Comparison of ENCODE assay signal across 9 cellular contexts in the genomic region with DNA sequence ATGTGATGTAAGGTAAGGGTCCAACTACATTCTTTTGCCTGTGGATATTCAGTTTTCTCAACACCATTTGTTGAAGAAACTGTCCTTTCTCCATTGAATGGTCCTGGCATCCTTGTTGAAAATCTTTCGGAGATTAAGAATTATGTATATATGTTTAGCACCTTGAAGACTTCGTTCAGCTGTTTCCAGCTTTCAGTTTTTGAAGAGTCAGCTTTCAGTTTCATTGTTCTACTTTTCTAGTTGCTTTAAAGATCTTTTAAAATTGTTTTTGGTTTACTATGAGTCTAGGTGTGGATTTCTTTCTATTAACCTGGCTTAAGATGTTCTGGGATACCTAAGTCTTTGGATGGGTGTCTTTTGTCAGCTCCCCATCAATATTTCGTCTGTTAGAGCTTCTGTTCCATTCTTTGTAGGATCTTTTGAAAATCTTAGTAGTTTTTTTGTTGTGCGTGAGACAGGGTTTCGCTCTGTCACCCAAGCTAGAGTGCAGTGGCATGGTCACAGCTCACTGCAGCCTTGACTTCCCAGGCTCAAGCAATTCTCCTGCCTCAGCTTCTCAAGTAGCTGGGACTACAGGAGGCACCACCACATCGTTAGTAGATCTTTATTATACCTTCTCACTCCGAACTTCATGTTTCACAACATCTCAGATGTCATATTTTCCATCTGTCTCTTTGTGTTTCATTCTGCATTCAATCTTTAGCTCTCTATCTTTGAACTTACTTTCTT.
DNase-seq lines count a peak whose midpoint lies in the region; ATAC-seq lines count a peak whose summit lies in the region.
"Had no signal": no experiment of that assay in that cellular context is flagged by ENCODE, and none has a peak within 500 bp of the region (broad histone marks: within the 10 kb centered on the region; RNA-seq: fewer than 3 reads in every experiment).

No MANE protein-coding gene starts in this region.

- H3K79me2 ChIP-seq in ACC112 (ENCODE audit: control insufficient read depth, insufficient read depth, low read length, unreplicated experiment): no peaks in the 10 kb centered on the region

- H3K4me1 ChIP-seq in ACC112 (ENCODE audit: control insufficient read depth, insufficient read depth, low read length, unreplicated experiment): no peaks in the 10 kb centered on the region

- H3K36me3 ChIP-seq in ACC112 (ENCODE audit: insufficient read depth, low read length): no peaks in the 10 kb centered on the region

- no peaks in the 10 kb centered on the region for H3K36me3 Mint-ChIP-seq in activated T-cell treated with anti-CD3 and anti-CD28 coated beads, Interleukin-2, amount 50 U/mL, for 72 hours (ENCODE audit: insufficient read depth in 2 of 2)

- peak overlapping the region; percentile 89 for H3K27ac Mint-ChIP-seq in activated T-cell treated with anti-CD3 and anti-CD28 coated beads, Interleukin-2, amount 50 U/mL, for 72 hours

- DNase-seq in activated T-cell treated with anti-CD3 and anti-CD28 coated beads, Interleukin-2, amount 50 U/mL, for 72 hours: peak; percentile 23 to 40
- DNase-seq in UCSD-AML1 (lab: John Stamatoyannopoulos, UW; ENCODE audit: unreplicated experiment): no peak
- DNase-seq in AG08396 (ENCODE audit: low spot score): no peak
- DNase-seq in globus pallidus (ENCODE audit: low spot score): no peak
- no peak for DNase-seq in NCI-H2081 treated with DMSO at 0.1 percent for 48 hours (lab: John Stamatoyannopoulos, UW)
- DNase-seq: C1 segment of cervical spinal cord had no signal

- H3K27me3 Mint-ChIP-seq in activated T-cell treated with anti-CD3 and anti-CD28 coated beads, Interleukin-2, amount 50 U/mL, for 72 hours (ENCODE audit: low read depth): no peaks in the 10 kb centered on the region

- H3K4me1 Mint-ChIP-seq in activated T-cell treated with anti-CD3 and anti-CD28 coated beads, Interleukin-2, amount 50 U/mL, for 72 hours (ENCODE audit: low read depth): peaks cover 61% of the 10 kb centered on the region

- no peak overlapping the region for H3K4me3 ChIP-seq in ACC112 (ENCODE audit: low read depth, low read length)

- peak overlapping the region; percentile 64 for H2AFZ ChIP-seq in ACC112 (ENCODE audit: low read length, unreplicated experiment)

- no peak overlapping the region for H3K27ac ChIP-seq in ACC112 (ENCODE audit: low read depth, low read length)

- peak overlapping the region; percentile 79 to 90 for H3K4me3 Mint-ChIP-seq in activated T-cell treated with anti-CD3 and anti-CD28 coated beads, Interleukin-2, amount 50 U/mL, for 72 hours

- ATAC-seq in GM19351 (IDR thresholded peaks at IDR 0.05; ENCODE audit: unreplicated experiment) (peak; percentile 45), HG03066 (IDR thresholded peaks at IDR 0.05; ENCODE audit: low read depth, unreplicated experiment) (peak; percentile 50)
- peak; percentile 25 to 37 for ATAC-seq in activated T-cell treated with anti-CD3 and anti-CD28 coated beads, Interleukin-2, amount 50 U/mL, for 72 hours (replicated peaks in 1 of 2)

- no peaks in the 10 kb centered on the region for H3K27me3 ChIP-seq in ACC112 (ENCODE audit: insufficient read depth, low read length)

- no peaks in the 10 kb centered on the region for H3K9me3 Mint-ChIP-seq in activated T-cell treated with anti-CD3 and anti-CD28 coated beads, Interleukin-2, amount 50 U/mL, for 72 hours

Comparison
In these comparisons a context has a peak if more than half of its experiments do, and no peak if none do; other contexts are left out.
1. DNase-seq: peak in activated T-cell treated with anti-CD3 and anti-CD28 coated beads, Interleukin-2, amount 50 U/mL, for 72 hours (2 of 2); none in UCSD-AML1 (single experiment), AG08396 (single experiment), globus pallidus (single experiment) and NCI-H2081 treated with DMSO at 0.1 percent for 48 hours (single experiment).
2. Peak in every context shown above with its lines, with median percentiles within 50 percentile points of each other: ATAC-seq.